Comparison of ENCODE assay signal across 13 cellular contexts in the genomic region with DNA sequence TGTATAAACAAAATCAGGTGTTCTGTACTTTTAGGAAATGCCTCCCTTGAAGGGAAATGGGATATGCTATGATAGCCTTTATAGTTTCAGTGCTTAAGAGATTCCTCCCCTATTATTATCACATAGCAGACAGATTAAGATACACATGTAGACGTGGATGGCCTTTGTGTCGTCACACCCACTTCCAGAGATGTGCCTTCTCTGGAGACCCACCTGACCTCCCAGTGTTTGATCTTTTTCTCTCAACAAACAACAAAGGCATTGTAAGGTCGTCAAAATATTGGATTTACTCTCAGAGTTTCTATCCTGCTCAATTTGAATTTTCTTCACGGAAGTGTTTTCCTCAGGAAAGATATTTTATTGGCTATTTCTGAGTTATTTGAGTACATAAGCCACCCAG. TPM values are rescaled to one million over a fixed set of nuclear protein-coding genes. Genes with fewer than 3 reads are reported as not detected.
DNase-seq lines count a peak whose midpoint lies in the region; ATAC-seq and TF ChIP-seq lines count a peak whose summit lies in the region.
"Had no signal": no experiment of that assay in that cellular context is flagged by ENCODE, and none has a peak within 500 bp of the region (broad histone marks: within the 10 kb centered on the region; RNA-seq: fewer than 3 reads in every experiment).

No MANE protein-coding gene starts in this region.

- no peak for DNase-seq in activated T-cell treated with anti-CD3 and anti-CD28 coated beads, Interleukin-2, amount 50 U/mL, for 72 hours
- DNase-seq in activated T-cell treated with anti-CD3 and anti-CD28 coated beads, Interleukin-2, amount 50 U/mL, for 1 hour: no peak
- DNase-seq in SJSA1 (ENCODE audit: low read depth in 1 of 2, low spot score in 2 of 2): no peak
- no peak for DNase-seq in chondrocyte (ENCODE audit: low spot score)
- DNase-seq in GM23338 (ENCODE audit: low spot score): no peak
- DNase-seq: KG1, ovary had no signal

- H3K36me3 Mint-ChIP-seq in activated T-cell treated with anti-CD3 and anti-CD28 coated beads, Interleukin-2, amount 50 U/mL, for 72 hours (ENCODE audit: insufficient read depth in 2 of 2): peaks cover 4 to 13% of the 10 kb centered on the region in 2 donors
- H3K36me3 Mint-ChIP-seq in chondrocyte (ENCODE audit: low read depth): no peaks in the 10 kb centered on the region
- peaks cover 5% of the 10 kb centered on the region for H3K36me3 Mint-ChIP-seq in stimulated activated memory B cell treated with anti-CD40 and anti-IgM and Interleukin-4, amounts not matched to agents 10 μg/mL and 1 μg/mL and 100 μg/mL, for 72 hours
- H3K36me3 Mint-ChIP-seq in GM23338 (ENCODE audit: low read depth): peaks cover 24% of the 10 kb centered on the region

- no peaks in the 10 kb centered on the region for H3K9me3 ChIP-seq in SJSA1 (replicated peaks)
- H3K9me3 ChIP-seq: HAP-1, ovary had no signal

- H3K36me3 ChIP-seq in SJSA1: no peaks in the 10 kb centered on the region
- H3K36me3 ChIP-seq in GM23338 (ENCODE audit: insufficient read depth): no peaks in the 10 kb centered on the region
- H3K36me3 ChIP-seq: cardiac muscle cell, HAP-1, ovary had no signal

- H3K27me3 ChIP-seq in SJSA1 (replicated peaks): no peaks in the 10 kb centered on the region
- H3K27me3 ChIP-seq in GM23338 (ENCODE audit: insufficient read depth): no peaks in the 10 kb centered on the region
- H3K27me3 ChIP-seq: cardiac muscle cell, hepatocyte, ovary had no signal

- H3K27me3 Mint-ChIP-seq in activated T-cell treated with anti-CD3 and anti-CD28 coated beads, Interleukin-2, amount 50 U/mL, for 72 hours (ENCODE audit: low read depth): no peaks in the 10 kb centered on the region
- H3K27me3 Mint-ChIP-seq in chondrocyte (ENCODE audit: low read depth) (no peaks in the 10 kb centered on the region), GM23338 (ENCODE audit: insufficient read depth, low read depth, poor library complexity) (peaks cover 2% of the 10 kb centered on the region)
- no peaks in the 10 kb centered on the region for H3K27me3 Mint-ChIP-seq in stimulated activated memory B cell treated with anti-CD40 and anti-IgM and Interleukin-4, amounts not matched to agents 10 μg/mL and 1 μg/mL and 100 μg/mL, for 72 hours

- no peaks in the 10 kb centered on the region for H3K79me2 ChIP-seq in GM23338 (replicated peaks; ENCODE audit: insufficient read depth)
- H3K79me2 ChIP-seq: hepatocyte had no signal

- H3F3A ChIP-seq in GM23338 (replicated peaks; ENCODE audit: low read depth): no peaks in the 10 kb centered on the region

- no peak overlapping the region for H3K4me2 ChIP-seq in GM23338
- H3K4me2 ChIP-seq: hepatocyte had no signal

- H3K9me2 ChIP-seq in GM23338 (ENCODE audit: insufficient read depth): peaks cover 4% of the 10 kb centered on the region; the same call in 1 of the 2 replicates

- no peak overlapping the region for H2AFZ ChIP-seq in GM23338
- H2AFZ ChIP-seq: hepatocyte had no signal

- H3K4me3 ChIP-seq in SJSA1: no peak overlapping the region
- no peak overlapping the region for H3K4me3 ChIP-seq in GM23338
- H3K4me3 ChIP-seq: cardiac muscle cell, HAP-1, hepatocyte, ovary had no signal

- H3K4me3 Mint-ChIP-seq in activated T-cell treated with anti-CD3 and anti-CD28 coated beads, Interleukin-2, amount 50 U/mL, for 72 hours: peak overlapping the region; percentile 14 to 73
- no peak overlapping the region for H3K4me3 Mint-ChIP-seq in chondrocyte (ENCODE audit: unreplicated experiment)
- H3K4me3 Mint-ChIP-seq in stimulated activated memory B cell treated with anti-CD40 and anti-IgM and Interleukin-4, amounts not matched to agents 10 μg/mL and 1 μg/mL and 100 μg/mL, for 72 hours: peak overlapping the region; percentile 80
- no peak overlapping the region for H3K4me3 Mint-ChIP-seq in GM23338

- no peak for TF ChIP-seq CTCF in chondrocyte (IDR thresholded peaks at IDR 0.05)
- TF ChIP-seq CTCF in GM23338 (conservative IDR thresholded peaks at IDR 0.05; ENCODE audit: low read depth in 2 of 2): no peak

- peaks cover 8 to 10% of the 10 kb centered on the region in 2 donors for H3K9me3 Mint-ChIP-seq in activated T-cell treated with anti-CD3 and anti-CD28 coated beads, Interleukin-2, amount 50 U/mL, for 72 hours
- H3K9me3 Mint-ChIP-seq in chondrocyte (ENCODE audit: low read depth): peaks cover 6% of the 10 kb centered on the region
- peaks cover 10% of the 10 kb centered on the region for H3K9me3 Mint-ChIP-seq in stimulated activated memory B cell treated with anti-CD40 and anti-IgM and Interleukin-4, amounts not matched to agents 10 μg/mL and 1 μg/mL and 100 μg/mL, for 72 hours
- H3K9me3 Mint-ChIP-seq in GM23338: peaks cover 25% of the 10 kb centered on the region

- H3K4me1 ChIP-seq in SJSA1 (replicated peaks): peaks cover 14% of the 10 kb centered on the region
- H3K4me1 ChIP-seq in GM23338 (ENCODE audit: insufficient read depth): no peaks in the 10 kb centered on the region
- H3K4me1 ChIP-seq: HAP-1 had no signal

- H4K20me1 ChIP-seq in GM23338 (replicated peaks; ENCODE audit: insufficient read depth): no peaks in the 10 kb centered on the region

- H3K4me1 Mint-ChIP-seq in activated T-cell treated with anti-CD3 and anti-CD28 coated beads, Interleukin-2, amount 50 U/mL, for 72 hours (ENCODE audit: low read depth): peaks cover 45% of the 10 kb centered on the region
- H3K4me1 Mint-ChIP-seq in chondrocyte (ENCODE audit: low read depth) (peaks cover 27% of the 10 kb centered on the region), GM23338 (peaks cover 4% of the 10 kb centered on the region; the same call in 1 of the 3 replicates)
- H3K4me1 Mint-ChIP-seq in stimulated activated memory B cell treated with anti-CD40 and anti-IgM and Interleukin-4, amounts not matched to agents 10 μg/mL and 1 μg/mL and 100 μg/mL, for 72 hours: peaks cover 53% of the 10 kb centered on the region

- ATAC-seq in activated T-cell treated with anti-CD3 and anti-CD28 coated beads, Interleukin-2, amount 50 U/mL, for 72 hours (replicated peaks in 1 of 2): no peak
- ATAC-seq in stimulated activated memory B cell treated with anti-CD40 and anti-IgM and Interleukin-4, amounts not matched to agents 10 μg/mL and 1 μg/mL and 100 μg/mL, for 72 hours: no peak
- ATAC-seq in HG03045 (IDR thresholded peaks at IDR 0.05; ENCODE audit: unreplicated experiment) (no peak), GM23338 (no peak), GM19023 (IDR thresholded peaks at IDR 0.05; ENCODE audit: unreplicated experiment) (no peak)

- H3K27ac ChIP-seq in SJSA1 (peak overlapping the region; percentile 83; the same call in 1 of the 2 replicates), GM23338 (ENCODE audit: low read depth) (no peak overlapping the region)
- H3K27ac ChIP-seq: cardiac muscle cell, hepatocyte, ovary had no signal

- peak overlapping the region; percentile 41 for H3K27ac Mint-ChIP-seq in activated T-cell treated with anti-CD3 and anti-CD28 coated beads, Interleukin-2, amount 50 U/mL, for 72 hours
- H3K27ac Mint-ChIP-seq in chondrocyte (ENCODE audit: unreplicated experiment) (peak overlapping the region; percentile 52), GM23338 (no peak overlapping the region)
- peak overlapping the region; percentile 94 for H3K27ac Mint-ChIP-seq in stimulated activated memory B cell treated with anti-CD40 and anti-IgM and Interleukin-4, amounts not matched to agents 10 μg/mL and 1 μg/mL and 100 μg/mL, for 72 hours

TF ChIP-seq in GM23338, 12 proteins besides CTCF, POLR2A, EP300 and RAD21:
- TF ChIP-seq, protein P1, sequence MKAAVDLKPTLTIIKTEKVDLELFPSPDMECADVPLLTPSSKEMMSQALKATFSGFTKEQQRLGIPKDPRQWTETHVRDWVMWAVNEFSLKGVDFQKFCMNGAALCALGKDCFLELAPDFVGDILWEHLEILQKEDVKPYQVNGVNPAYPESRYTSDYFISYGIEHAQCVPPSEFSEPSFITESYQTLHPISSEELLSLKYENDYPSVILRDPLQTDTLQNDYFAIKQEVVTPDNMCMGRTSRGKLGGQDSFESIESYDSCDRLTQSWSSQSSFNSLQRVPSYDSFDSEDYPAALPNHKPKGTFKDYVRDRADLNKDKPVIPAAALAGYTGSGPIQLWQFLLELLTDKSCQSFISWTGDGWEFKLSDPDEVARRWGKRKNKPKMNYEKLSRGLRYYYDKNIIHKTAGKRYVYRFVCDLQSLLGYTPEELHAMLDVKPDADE (IDR thresholded peaks at IDR 0.05): no peak
- TF ChIP-seq POLR2AphosphoS5 (IDR thresholded peaks at IDR 0.05; ENCODE audit: low read depth): no peak
- no peak for TF ChIP-seq NANOG (IDR thresholded peaks at IDR 0.05; ENCODE audit: borderline replicate concordance)
- no peak for TF ChIP-seq EZH2phosphoT487 (IDR thresholded peaks at IDR 0.05; ENCODE audit: unreplicated experiment)
- no peak for TF ChIP-seq ZNF114 (CRISPR knock-in tag; IDR thresholded peaks at IDR 0.05)

RNA-seq across cellular contexts. Expression of a gene that starts 25.7 kb away (rescaled TPM):
- total RNA-seq in activated T-cell treated with anti-CD3 and anti-CD28 coated beads, Interleukin-2, amount 50 U/mL, for 72 hours: 10 to 100 TPM; 31.0 to 31.8 TPM
- total RNA-seq in SJSA1 (2014; rRNA removed; shearing (Covaris generic)): 44.9 and 66.0 TPM in 2 replicates
- 25.2 to 27.7 TPM (median 25.2 TPM) in 3 replicates for total RNA-seq in chondrocyte
- 203 and 261 TPM in 2 replicates for total RNA-seq in GM23338 (2014; rRNA removed; shearing (Covaris generic))
- 48.5 and 58.2 TPM in 2 replicates for polyA plus RNA-seq in GM23338 (2016; fragmentation: Nextera tagmentation; extraction: Ambion mirVana)

Comparison
In these comparisons a context has a peak if more than half of its experiments do, and no peak if none do; other contexts are left out.
1. H3K4me3 Mint-ChIP-seq: peak in activated T-cell treated with anti-CD3 and anti-CD28 coated beads, Interleukin-2, amount 50 U/mL, for 72 hours (2 of 2) and stimulated activated memory B cell treated with anti-CD40 and anti-IgM and Interleukin-4, amounts not matched to agents 10 μg/mL and 1 μg/mL and 100 μg/mL, for 72 hours (single experiment); none in chondrocyte (single experiment) and GM23338 (single experiment).